Comparison of ENCODE assay signal across 13 cellular contexts in the genomic region with DNA sequence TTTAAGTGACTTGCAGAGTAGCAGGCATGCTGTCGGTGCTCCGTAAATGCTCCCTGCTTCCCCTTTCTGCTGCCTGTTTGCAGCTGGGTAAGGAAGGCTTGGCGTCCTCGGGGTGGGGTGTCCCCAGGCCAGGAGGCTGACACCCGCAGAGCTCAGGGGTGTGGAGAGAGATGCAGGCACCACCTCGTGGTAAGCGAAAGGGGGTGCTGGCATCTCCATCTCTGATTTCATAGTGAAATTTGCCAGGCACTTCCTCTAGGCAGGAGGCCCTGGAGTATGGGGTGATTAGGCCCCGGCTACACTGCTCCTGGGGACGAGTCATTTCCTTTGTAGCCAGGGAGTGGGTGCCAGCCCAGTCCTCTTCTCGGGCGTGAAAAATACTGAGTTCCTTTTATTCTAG.
DNase-seq lines count a peak whose midpoint lies in the region; ATAC-seq and TF ChIP-seq lines count a peak whose summit lies in the region.
"Had no signal": no experiment of that assay in that cellular context is flagged by ENCODE, and none has a peak within 500 bp of the region (broad histone marks: within the 10 kb centered on the region; RNA-seq: fewer than 3 reads in every experiment).

No MANE protein-coding gene starts in this region.

- in situ Hi-C loops in ACHN (cut with HindIII; ENCODE audit: low pct_ligation_motif_present, low pct_unique_long_range_greater_than_20kb, low sequenced_read_pairs): no loop called here

- TF ChIP-seq CTCF in PC-3 (conservative IDR thresholded peaks at IDR 0.05; ENCODE audit: low read depth, low read length) (no peak), foreskin keratinocyte (conservative IDR thresholded peaks at IDR 0.05) (peak; percentile 58), OCI-LY7 (conservative IDR thresholded peaks at IDR 0.05; ENCODE audit: low read length) (no peak)

- POLR2A ChIA-PET in PC-3 (lab: Charles Lee; ENCODE audit: unreplicated experiment): no interaction called here
- POLR2A ChIA-PET in OCI-LY7 (lab: Charles Lee): no interaction called here

- no peaks in the 10 kb centered on the region for H3F3A ChIP-seq in PC-3 (ENCODE audit: low read length, unreplicated experiment)

- peak; percentile 57 for ATAC-seq in PC-3
- peak; percentile 71 for ATAC-seq in foreskin keratinocyte
- no peak for ATAC-seq in activated T-cell treated with anti-CD3 and anti-CD28 coated beads, Interleukin-2, amount 50 U/mL, for 72 hours (replicated peaks in 1 of 2)
- ATAC-seq: sciatic nerve had no signal

- H3K9me2 ChIP-seq in PC-3 (replicated peaks; ENCODE audit: low read length) (no peaks in the 10 kb centered on the region), OCI-LY7 (ENCODE audit: insufficient read depth, low read length) (no peaks in the 10 kb centered on the region)

- no peak overlapping the region for H3K27ac ChIP-seq in PC-3 (ENCODE audit: low read length)
- H3K27ac ChIP-seq in foreskin keratinocyte: no peak overlapping the region
- H3K27ac ChIP-seq in OCI-LY7 (ENCODE audit: low read depth, low read length, poor library complexity, severe bottlenecking): no peak overlapping the region

- H3K27ac Mint-ChIP-seq in activated T-cell treated with anti-CD3 and anti-CD28 coated beads, Interleukin-2, amount 50 U/mL, for 72 hours: no peak overlapping the region
- H3K27ac Mint-ChIP-seq: T-helper 2 cell treated with Interferon-gamma antibody and Interleukin-4, amounts not matched to agents 5 μg/mL and 100 μg/mL, for 36 hours had no signal

- CTCF ChIA-PET in PC-3 (lab: Charles Lee): no interaction called here
- CTCF ChIA-PET in OCI-LY7 (lab: Charles Lee; ENCODE audit: unreplicated experiment): no interaction called here

- H3K79me2 ChIP-seq in PC-3 (ENCODE audit: low read length): no peaks in the 10 kb centered on the region
- H3K79me2 ChIP-seq in OCI-LY7 (ENCODE audit: insufficient read depth, low read depth, low read length): no peaks in the 10 kb centered on the region

- no peaks in the 10 kb centered on the region for H3K9me3 Mint-ChIP-seq in activated T-cell treated with anti-CD3 and anti-CD28 coated beads, Interleukin-2, amount 50 U/mL, for 72 hours
- H3K9me3 Mint-ChIP-seq: central memory CD8-positive, alpha-beta T cell; T-helper 2 cell treated with Interferon-gamma antibody and Interleukin-4, amounts not matched to agents 5 μg/mL and 100 μg/mL, for 36 hours had no signal

- H3K27me3 Mint-ChIP-seq in activated T-cell treated with anti-CD3 and anti-CD28 coated beads, Interleukin-2, amount 50 U/mL, for 72 hours (ENCODE audit: low read depth): no peaks in the 10 kb centered on the region
- H3K27me3 Mint-ChIP-seq: central memory CD8-positive, alpha-beta T cell had no signal

- H3K4me1 Mint-ChIP-seq in activated T-cell treated with anti-CD3 and anti-CD28 coated beads, Interleukin-2, amount 50 U/mL, for 72 hours (ENCODE audit: low read depth): peaks cover 11% of the 10 kb centered on the region
- H3K4me1 Mint-ChIP-seq: central memory CD8-positive, alpha-beta T cell had no signal

- H3K4me2 ChIP-seq in PC-3 (ENCODE audit: low read length) (no peak overlapping the region), OCI-LY7 (ENCODE audit: low read length) (no peak overlapping the region)

- BruUV-seq in PC-3 (replicated peaks; lab: Mats Ljungman, UMichigan): no TSS peak
- BruUV-seq in OCI-LY7 (replicated peaks; lab: Mats Ljungman, UMichigan): no TSS peak

- H4K20me1 ChIP-seq in PC-3 (ENCODE audit: low read length) (no peaks in the 10 kb centered on the region), OCI-LY7 (ENCODE audit: insufficient read depth, low read length) (no peaks in the 10 kb centered on the region)

- no peak overlapping the region for H3K4me3 Mint-ChIP-seq in activated T-cell treated with anti-CD3 and anti-CD28 coated beads, Interleukin-2, amount 50 U/mL, for 72 hours
- H3K4me3 Mint-ChIP-seq: central memory CD8-positive, alpha-beta T cell; T-helper 2 cell treated with Interferon-gamma antibody and Interleukin-4, amounts not matched to agents 5 μg/mL and 100 μg/mL, for 36 hours had no signal

- DNase-seq in ACHN (peak; percentile 42), EL (peak; percentile 47), PC-3 (no peak), foreskin keratinocyte (no peak), middle frontal gyrus (ENCODE audit: extremely low spot score, low spot score) (no peak), OCI-LY7 (ENCODE audit: low spot score) (no peak)
- DNase-seq in NK-92 treated with Interleukin-12 subunit alpha and Interleukin-12 subunit beta, amount 100 ng/mL, for 24 hours (lab: John Stamatoyannopoulos, UW): no peak
- DNase-seq in activated T-cell treated with anti-CD3 and anti-CD28 coated beads, Interleukin-2, amount 50 U/mL, for 72 hours: no peak
- DNase-seq: head of caudate nucleus, midbrain had no signal

- H3K36me3 ChIP-seq in PC-3 (ENCODE audit: low read depth, low read length): no peaks in the 10 kb centered on the region
- no peaks in the 10 kb centered on the region for H3K36me3 ChIP-seq in OCI-LY7 (ENCODE audit: insufficient read depth, low read length)

- H3K4me1 ChIP-seq in PC-3 (ENCODE audit: insufficient read depth, low read length) (no peaks in the 10 kb centered on the region), foreskin keratinocyte (no peaks in the 10 kb centered on the region), OCI-LY7 (ENCODE audit: insufficient read depth, low read length, poor library complexity, severe bottlenecking) (no peaks in the 10 kb centered on the region)

- H3K36me3 Mint-ChIP-seq in activated T-cell treated with anti-CD3 and anti-CD28 coated beads, Interleukin-2, amount 50 U/mL, for 72 hours (ENCODE audit: insufficient read depth in 2 of 2): no peaks in the 10 kb centered on the region

- H3K27me3 ChIP-seq in PC-3 (ENCODE audit: low read length) (no peaks in the 10 kb centered on the region), foreskin keratinocyte (no peaks in the 10 kb centered on the region)

- intact Hi-C loops in PC-3 (cut with micrococcal nuclease) (no loop called here), OCI-LY7 (cut with micrococcal nuclease; ENCODE audit: unreplicated experiment) (no loop called here)

- no peak overlapping the region for H3K9ac ChIP-seq in PC-3 (ENCODE audit: low read length)

- H2AFZ ChIP-seq in PC-3 (ENCODE audit: low read length) (no peak overlapping the region), OCI-LY7 (ENCODE audit: low read length) (no peak overlapping the region)

- no peak overlapping the region for H3K4me3 ChIP-seq in PC-3 (ENCODE audit: low read length)
- H3K4me3 ChIP-seq in OCI-LY7 (ENCODE audit: low read depth, low read length, poor library complexity, severe bottlenecking): no peak overlapping the region

- H3K9me3 ChIP-seq in PC-3 (ENCODE audit: low read length) (no peaks in the 10 kb centered on the region), OCI-LY7 (ENCODE audit: low read length) (no peaks in the 10 kb centered on the region)

Comparison
In these comparisons a context has a peak if more than half of its experiments do, and no peak if none do; other contexts are left out.
1. DNase-seq: peak in ACHN (single experiment) and EL (single experiment); none in PC-3 (single experiment), foreskin keratinocyte (0 of 2), middle frontal gyrus (single experiment), OCI-LY7 (single experiment), NK-92 treated with Interleukin-12 subunit alpha and Interleukin-12 subunit beta, amount 100 ng/mL, for 24 hours (single experiment) and activated T-cell treated with anti-CD3 and anti-CD28 coated beads, Interleukin-2, amount 50 U/mL, for 72 hours (0 of 2).
2. ATAC-seq: peak in PC-3 (single experiment) and foreskin keratinocyte (single experiment); none in activated T-cell treated with anti-CD3 and anti-CD28 coated beads, Interleukin-2, amount 50 U/mL, for 72 hours (0 of 2).